Comparison of ENCODE assay signal across 10 cellular contexts in the genomic region with DNA sequence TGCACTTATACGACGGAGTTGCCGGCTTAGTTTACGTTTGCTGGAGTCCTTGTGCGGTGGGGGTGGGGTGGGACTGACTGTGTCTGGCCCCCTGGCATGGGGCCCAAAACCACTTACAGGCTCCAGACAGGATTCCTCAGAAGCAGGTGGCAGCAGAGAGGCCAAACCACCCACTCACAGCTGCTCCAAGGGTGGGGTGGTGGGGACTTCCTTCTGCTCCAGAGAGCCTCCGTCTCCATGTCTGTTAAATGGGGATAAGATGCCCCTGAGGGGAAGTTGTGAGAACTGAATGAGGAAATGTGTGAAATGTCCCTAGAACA. TPM values are rescaled to one million over a fixed set of nuclear protein-coding genes. Genes with fewer than 3 reads are reported as not detected.
DNase-seq lines count a peak whose midpoint lies in the region; ATAC-seq and TF ChIP-seq lines count a peak whose summit lies in the region.
"Had no signal": no experiment of that assay in that cellular context is flagged by ENCODE, and none has a peak within 500 bp of the region (broad histone marks: within the 10 kb centered on the region; RNA-seq: fewer than 3 reads in every experiment).

No MANE protein-coding gene starts in this region.

- H3K36me3 ChIP-seq in esophagus muscularis mucosa (no peaks in the 10 kb centered on the region), sigmoid colon (no peaks in the 10 kb centered on the region), stomach (no peaks in the 10 kb centered on the region)

- H3K27me3 Mint-ChIP-seq in T-helper 17 cell = peaks cover 18% of the 10 kb centered on the region

- H3K4me1 Mint-ChIP-seq in T-helper 17 cell = no peaks in the 10 kb centered on the region

- TF ChIP-seq CTCF in esophagus muscularis mucosa (IDR thresholded peaks at IDR 0.05) (peak in 2 of 3 experiments; percentile 10 to 15), sigmoid colon (IDR thresholded peaks at IDR 0.05) (no peak), stomach (IDR thresholded peaks at IDR 0.05) (no peak)

- H3K27me3 ChIP-seq in esophagus muscularis mucosa (no peaks in the 10 kb centered on the region), sigmoid colon (no peaks in the 10 kb centered on the region), stomach (peaks cover 0 to 42% (median 0%) of the 10 kb centered on the region in 3 donors)

- H3K27ac Mint-ChIP-seq in T-helper 17 cell = no peak overlapping the region

- H3K4me3 ChIP-seq in esophagus muscularis mucosa = no peak overlapping the region
- no peak overlapping the region for H3K4me3 ChIP-seq in sigmoid colon
- no peak overlapping the region for H3K4me3 ChIP-seq in stomach

- no peak for ATAC-seq in T-helper 17 cell

- intact Hi-C loops in esophagus muscularis mucosa (cut with DNase I) (no loop called here), sigmoid colon (cut with DNase I) (no loop called here), stomach (cut with DNase I; ENCODE audit: low total_unique reads) (no loop called here)

- H3K4me1 ChIP-seq in esophagus muscularis mucosa (peaks cover 7 to 51% (median 28%) of the 10 kb centered on the region in 4 donors), sigmoid colon (peaks cover 0 to 27% (median 25%) of the 10 kb centered on the region in 4 donors), stomach (peaks cover 0 to 24% (median 15%) of the 10 kb centered on the region in 4 donors)

- DNase-seq in ELR (ENCODE audit: low read depth) = peak; percentile 31
- DNase-seq in NCI-H524 treated with DMSO at 0.1 percent for 48 hours (lab: John Stamatoyannopoulos, UW) = peak; percentile 88
- no peak for DNase-seq in esophagus muscularis mucosa (ENCODE audit: extremely low spot score)
- DNase-seq in sigmoid colon = peak; percentile 77
- no peak for DNase-seq in stomach
- no peak for DNase-seq in T-helper 17 cell
- no peak for DNase-seq in activated CD4-positive, alpha-beta T cell treated with anti-CD3 and anti-CD28 coated beads, Interleukin-2, amount 50 U/mL, for 1 hour
- DNase-seq in hepatic stellate cell (ENCODE audit: low spot score) = no peak

- H3K9me3 ChIP-seq in esophagus muscularis mucosa (no peaks in the 10 kb centered on the region), sigmoid colon (no peaks in the 10 kb centered on the region), stomach (no peaks in the 10 kb centered on the region), T-helper 17 cell (ENCODE audit: control insufficient read depth, low read length, poor library complexity, severe bottlenecking) (no peaks in the 10 kb centered on the region)

- no peak overlapping the region for H3K4me3 Mint-ChIP-seq in T-helper 17 cell

- no peaks in the 10 kb centered on the region for H3K36me3 Mint-ChIP-seq in T-helper 17 cell (ENCODE audit: low read depth)

- TF ChIP-seq POLR2A in esophagus muscularis mucosa (IDR thresholded peaks at IDR 0.05; ENCODE audit: low read depth) (no peak), sigmoid colon (IDR thresholded peaks at IDR 0.05) (no peak), stomach (IDR thresholded peaks at IDR 0.05) (no peak)

- peak overlapping the region in 2 of 4 donors; percentile 3 to 25 for H3K27ac ChIP-seq in esophagus muscularis mucosa (replicated peaks in 1 of 4)
- H3K27ac ChIP-seq in sigmoid colon = peak overlapping the region in 2 of 4 donors; percentile 11 to 64
- no peak overlapping the region for H3K27ac ChIP-seq in stomach

- TF ChIP-seq EP300 in esophagus muscularis mucosa (IDR thresholded peaks at IDR 0.05) = no peak
- TF ChIP-seq EP300 in sigmoid colon (IDR thresholded peaks at IDR 0.05) = peak in 1 of 4 donors; percentile 17
- TF ChIP-seq EP300 in stomach (IDR thresholded peaks at IDR 0.05) = no peak

- WGBS in esophagus muscularis mucosa = 14% methylated on average over 6 of the region's 6 CpGs
- 21 to 29% methylated on average over 6 of the region's 6 CpGs for WGBS in sigmoid colon, 2 donors
- WGBS in stomach, 5 donors = 3 to 30% (median 13%) methylated on average over 5 to 6 of the region's 6 CpGs

RNA-seq across cellular contexts. Expression of a gene that starts 36.7 kb away (rescaled TPM):
- total RNA-seq in esophagus muscularis mucosa (not detected), sigmoid colon (not detected), stomach (10 to 100 TPM in 2 of 5 donors, under 1 TPM in 1, not detected in 2; 0.45 to 37.5 (median 14.8) TPM), T-helper 17 cell (not detected)
- polyA plus RNA-seq in sigmoid colon (under 1 TPM in 1 of 3 donors, not detected in 2; 0.01 TPM), stomach (1 to 10 TPM in 2 of 3 donors, under 1 TPM in 1; 0.03 to 7.0 (median 4.3) TPM)
- total RNA-seq: H1, liver had no signal
- polyA plus RNA-seq: liver had no signal

Comparison
In these comparisons a context has a peak if more than half of its experiments do, and no peak if none do; other contexts are left out.
1. DNase-seq: peak in ELR (single experiment), NCI-H524 treated with DMSO at 0.1 percent for 48 hours (single experiment) and sigmoid colon (single experiment); none in esophagus muscularis mucosa (single experiment), stomach (single experiment), T-helper 17 cell (0 of 3), activated CD4-positive, alpha-beta T cell treated with anti-CD3 and anti-CD28 coated beads, Interleukin-2, amount 50 U/mL, for 1 hour (single experiment) and hepatic stellate cell (single experiment).
2. CTCF ChIP-seq: peak in esophagus muscularis mucosa (2 of 3); none in sigmoid colon (0 of 4) and stomach (0 of 7).